ENCODE assay signal across 1 cellular context in the genomic region with DNA sequence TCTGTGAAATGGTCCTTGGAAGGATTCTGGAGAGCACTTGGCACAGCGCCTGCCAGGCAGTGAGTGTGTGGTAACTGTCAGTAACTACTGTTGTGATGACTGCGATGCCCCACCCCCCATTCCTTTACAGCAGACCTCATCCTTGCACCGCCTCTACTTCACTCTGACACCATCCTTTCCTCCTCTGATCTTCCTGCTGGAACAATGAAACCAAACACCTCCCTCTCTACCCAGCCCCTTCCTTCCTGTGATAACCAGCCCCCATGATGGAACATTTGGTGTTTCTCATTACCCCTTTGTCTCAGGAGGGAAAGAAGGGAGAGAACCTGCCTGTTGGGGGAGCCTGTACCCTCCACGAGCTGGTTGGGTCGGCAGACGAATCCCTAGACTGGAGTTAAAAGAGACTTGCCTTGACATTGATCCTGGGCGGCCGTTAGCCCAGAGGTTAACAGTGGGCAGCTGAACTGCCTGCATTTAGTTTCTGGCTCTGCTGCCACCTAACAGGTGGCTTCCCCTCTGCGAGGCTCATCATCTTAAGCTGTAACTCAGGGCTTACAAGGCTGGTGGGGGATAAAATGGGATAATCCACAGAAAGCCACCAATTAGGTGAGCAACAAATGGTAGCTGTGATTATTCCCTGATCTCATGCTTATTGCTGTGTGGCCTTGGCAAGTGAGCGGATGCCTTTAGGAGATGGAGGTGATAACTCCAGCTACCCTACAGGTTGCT.
TF ChIP-seq lines count a peak whose summit lies in the region.

No MANE protein-coding gene starts in this region.

TF ChIP-seq in K562, 482 proteins besides CTCF, POLR2A, EP300 and RAD21 (continued from another document):
- TF ChIP-seq, protein P1, sequence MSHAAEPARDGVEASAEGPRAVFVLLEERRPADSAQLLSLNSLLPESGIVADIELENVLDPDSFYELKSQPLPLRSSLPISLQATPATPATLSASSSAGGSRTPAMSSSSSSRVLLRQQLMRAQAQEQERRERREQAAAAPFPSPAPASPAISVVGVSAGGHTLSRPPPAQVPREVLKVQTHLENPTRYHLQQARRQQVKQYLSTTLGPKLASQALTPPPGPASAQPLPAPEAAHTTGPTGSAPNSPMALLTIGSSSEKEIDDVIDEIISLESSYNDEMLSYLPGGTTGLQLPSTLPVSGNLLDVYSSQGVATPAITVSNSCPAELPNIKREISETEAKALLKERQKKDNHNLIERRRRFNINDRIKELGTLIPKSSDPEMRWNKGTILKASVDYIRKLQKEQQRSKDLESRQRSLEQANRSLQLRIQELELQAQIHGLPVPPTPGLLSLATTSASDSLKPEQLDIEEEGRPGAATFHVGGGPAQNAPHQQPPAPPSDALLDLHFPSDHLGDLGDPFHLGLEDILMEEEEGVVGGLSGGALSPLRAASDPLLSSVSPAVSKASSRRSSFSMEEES (CRISPR knock-in tag; IDR thresholded peaks at IDR 0.05) = no peak
- TF ChIP-seq, protein P2, sequence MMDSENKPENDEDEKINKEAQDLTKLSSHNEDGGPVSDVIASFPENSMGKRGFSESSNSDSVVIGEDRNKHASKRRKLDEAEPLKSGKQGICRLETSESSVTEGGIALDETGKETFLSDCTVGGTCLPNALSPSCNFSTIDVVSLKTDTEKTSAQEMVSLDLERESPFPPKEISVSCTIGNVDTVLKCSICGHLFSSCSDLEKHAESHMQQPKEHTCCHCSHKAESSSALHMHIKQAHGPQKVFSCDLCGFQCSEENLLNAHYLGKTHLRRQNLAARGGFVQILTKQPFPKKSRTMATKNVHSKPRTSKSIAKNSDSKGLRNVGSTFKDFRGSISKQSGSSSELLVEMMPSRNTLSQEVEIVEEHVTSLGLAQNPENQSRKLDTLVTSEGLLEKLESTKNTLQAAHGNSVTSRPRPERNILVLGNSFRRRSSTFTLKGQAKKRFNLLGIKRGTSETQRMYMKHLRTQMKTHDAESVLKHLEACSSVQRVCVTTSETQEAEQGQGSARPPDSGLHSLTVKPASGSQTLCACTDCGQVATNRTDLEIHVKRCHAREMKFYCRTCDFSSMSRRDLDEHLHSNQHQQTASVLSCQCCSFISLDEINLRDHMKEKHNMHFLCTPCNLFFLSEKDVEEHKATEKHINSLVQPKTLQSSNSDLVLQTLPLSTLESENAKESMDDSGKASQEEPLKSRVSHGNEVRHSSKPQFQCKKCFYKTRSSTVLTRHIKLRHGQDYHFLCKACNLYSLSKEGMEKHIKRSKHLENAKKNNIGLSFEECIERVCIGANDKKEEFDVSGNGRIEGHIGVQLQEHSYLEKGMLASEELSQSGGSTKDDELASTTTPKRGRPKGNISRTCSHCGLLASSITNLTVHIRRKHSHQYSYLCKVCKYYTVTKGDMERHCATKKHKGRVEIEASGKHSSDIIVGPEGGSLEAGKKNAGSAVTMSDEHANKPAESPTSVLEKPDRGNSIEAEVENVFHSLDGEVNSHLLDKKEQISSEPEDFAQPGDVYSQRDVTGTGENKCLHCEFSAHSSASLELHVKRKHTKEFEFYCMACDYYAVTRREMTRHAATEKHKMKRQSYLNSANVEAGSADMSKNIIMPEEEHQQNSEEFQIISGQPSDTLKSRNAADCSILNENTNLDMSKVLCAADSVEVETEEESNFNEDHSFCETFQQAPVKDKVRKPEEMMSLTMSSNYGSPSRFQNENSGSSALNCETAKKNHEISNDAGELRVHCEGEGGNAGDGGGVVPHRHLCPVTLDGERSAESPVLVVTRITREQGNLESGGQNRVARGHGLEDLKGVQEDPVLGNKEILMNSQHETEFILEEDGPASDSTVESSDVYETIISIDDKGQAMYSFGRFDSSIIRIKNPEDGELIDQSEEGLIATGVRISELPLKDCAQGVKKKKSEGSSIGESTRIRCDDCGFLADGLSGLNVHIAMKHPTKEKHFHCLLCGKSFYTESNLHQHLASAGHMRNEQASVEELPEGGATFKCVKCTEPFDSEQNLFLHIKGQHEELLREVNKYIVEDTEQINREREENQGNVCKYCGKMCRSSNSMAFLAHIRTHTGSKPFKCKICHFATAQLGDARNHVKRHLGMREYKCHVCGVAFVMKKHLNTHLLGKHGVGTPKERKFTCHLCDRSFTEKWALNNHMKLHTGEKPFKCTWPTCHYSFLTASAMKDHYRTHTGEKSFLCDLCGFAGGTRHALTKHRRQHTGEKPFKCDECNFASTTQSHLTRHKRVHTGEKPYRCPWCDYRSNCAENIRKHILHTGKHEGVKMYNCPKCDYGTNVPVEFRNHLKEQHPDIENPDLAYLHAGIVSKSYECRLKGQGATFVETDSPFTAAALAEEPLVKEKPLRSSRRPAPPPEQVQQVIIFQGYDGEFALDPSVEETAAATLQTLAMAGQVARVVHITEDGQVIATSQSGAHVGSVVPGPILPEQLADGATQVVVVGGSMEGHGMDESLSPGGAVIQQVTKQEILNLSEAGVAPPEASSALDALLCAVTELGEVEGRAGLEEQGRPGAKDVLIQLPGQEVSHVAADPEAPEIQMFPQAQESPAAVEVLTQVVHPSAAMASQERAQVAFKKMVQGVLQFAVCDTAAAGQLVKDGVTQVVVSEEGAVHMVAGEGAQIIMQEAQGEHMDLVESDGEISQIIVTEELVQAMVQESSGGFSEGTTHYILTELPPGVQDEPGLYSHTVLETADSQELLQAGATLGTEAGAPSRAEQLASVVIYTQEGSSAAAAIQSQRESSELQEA (IDR thresholded peaks at IDR 0.05; ENCODE audit: low read depth) = no peak
